26 cellular contexts compared by ENCODE assay signal in genomic region chr2:225996477-225996858, GRCh38.
"Had no signal": no experiment of that assay in that cellular context is flagged by ENCODE, and none has a peak within 500 bp of the region (broad histone marks: within the 10 kb centered on the region; RNA-seq: fewer than 3 reads in every experiment).

No MANE protein-coding gene starts in this region.

- H3K27ac ChIP-seq: left lung, neutrophil, ovary, prostate gland, tibial artery, WERI-Rb-1 had no signal

- DNase-seq: activated CD4-positive, alpha-beta T cell treated with anti-CD3 and anti-CD28 coated beads, Interleukin-2, amount 10 ng/mL, durations not matched to agents 7 days and 5 days; activated CD4-positive, CD25-positive, alpha-beta regulatory T cell treated with anti-CD3 and anti-CD28 coated beads, Interleukin-2, amount 50 U/mL, for 72 hours; activated CD8-positive, alpha-beta memory T cell treated with anti-CD3 and anti-CD28 coated beads, Interleukin-2, amount 10 ng/mL, durations not matched to agents 7 days and 5 days; activated CD8-positive, alpha-beta T cell treated with anti-CD3 and anti-CD28 coated beads for 36 hours; activated effector memory CD4-positive, alpha-beta T cell treated with anti-CD3 and anti-CD28 coated beads, Interleukin-2, amount 50 U/mL, for 16 hours; activated naive CD4-positive, alpha-beta T cell treated with anti-CD3 and anti-CD28 coated beads, Interleukin-2, amount 10 ng/mL, durations not matched to agents 7 days and 5 days; activated T-cell treated with anti-CD3 and anti-CD28 coated beads for 4 hours; effector CD4-positive, alpha-beta T cell; left lung; ovary; stimulated activated CD4-positive, alpha-beta T cell treated with anti-CD3 and anti-CD28 coated beads, Interleukin-12 subunit alpha, Interleukin-12 subunit beta, amount 100 ng/mL, for 4 hours; stimulated activated CD4-positive, alpha-beta T cell treated with anti-CD3 and anti-CD28 coated beads, Interleukin-4, amount 100 ng/mL, for 4 hours; substantia nigra; T-cell; tibial artery; WERI-Rb-1 had no signal

- H3K4me1 ChIP-seq: heart left ventricle, prostate gland, tibial artery had no signal

- H3K4me1 Mint-ChIP-seq: activated CD4-positive, alpha-beta T cell treated with anti-CD3 and anti-CD28 coated beads, Interleukin-2, amount 10 ng/mL, durations not matched to agents 7 days and 5 days; activated CD8-positive, alpha-beta memory T cell treated with anti-CD3 and anti-CD28 coated beads, Interleukin-2, amount 10 ng/mL, durations not matched to agents 7 days and 5 days; activated naive CD4-positive, alpha-beta T cell treated with anti-CD3 and anti-CD28 coated beads, Interleukin-2, amount 10 ng/mL, durations not matched to agents 7 days and 5 days; brain; T-cell had no signal

- H3K36me3 ChIP-seq: heart left ventricle, left lung, neutrophil, ovary, prostate gland, tibial artery, WERI-Rb-1 had no signal

- H3K4me3 Mint-ChIP-seq: activated CD4-positive, alpha-beta T cell treated with anti-CD3 and anti-CD28 coated beads, Interleukin-2, amount 10 ng/mL, durations not matched to agents 7 days and 5 days; activated CD8-positive, alpha-beta memory T cell treated with anti-CD3 and anti-CD28 coated beads, Interleukin-2, amount 10 ng/mL, durations not matched to agents 7 days and 5 days; activated CD8-positive, alpha-beta T cell treated with anti-CD3 and anti-CD28 coated beads for 36 hours; activated naive CD4-positive, alpha-beta T cell treated with anti-CD3 and anti-CD28 coated beads, Interleukin-2, amount 10 ng/mL, durations not matched to agents 7 days and 5 days; brain; dendritic cell treated with granulocyte-macrophage colony-stimulating factor and Interleukin-4, amounts not matched to agents 40 ng/mL and 50 ng/mL, for 4 days; mesothelial cell of epicardium; nephron; stimulated activated naive CD8-positive, alpha-beta T cell treated with anti-CD3 and anti-CD28 coated beads, Interleukin-15, Interleukin-2, amounts not matched to agents 100 ng/mL and 50 ng/mL, for 24 hours; T-cell; T-helper 2 cell treated with Interferon-gamma antibody and Interleukin-4, amounts not matched to agents 5 μg/mL and 100 μg/mL, for 36 hours had no signal

- H3K4me3 ChIP-seq: heart left ventricle, left lung, ovary, prostate gland, tibial artery had no signal

- H3K9me3 ChIP-seq: heart left ventricle, left lung, neutrophil, ovary, prostate gland, tibial artery had no signal

- H3K27ac Mint-ChIP-seq: activated CD4-positive, alpha-beta T cell treated with anti-CD3 and anti-CD28 coated beads, Interleukin-2, amount 10 ng/mL, durations not matched to agents 7 days and 5 days; activated CD8-positive, alpha-beta memory T cell treated with anti-CD3 and anti-CD28 coated beads, Interleukin-2, amount 10 ng/mL, durations not matched to agents 7 days and 5 days; activated CD8-positive, alpha-beta T cell treated with anti-CD3 and anti-CD28 coated beads for 36 hours; activated naive CD4-positive, alpha-beta T cell treated with anti-CD3 and anti-CD28 coated beads, Interleukin-2, amount 10 ng/mL, durations not matched to agents 7 days and 5 days; dendritic cell treated with granulocyte-macrophage colony-stimulating factor and Interleukin-4, amounts not matched to agents 40 ng/mL and 50 ng/mL, for 4 days; mesothelial cell of epicardium; stimulated activated naive CD8-positive, alpha-beta T cell treated with anti-CD3 and anti-CD28 coated beads, Interleukin-15, Interleukin-2, amounts not matched to agents 100 ng/mL and 50 ng/mL, for 24 hours; T-cell; T-helper 2 cell treated with Interferon-gamma antibody and Interleukin-4, amounts not matched to agents 5 μg/mL and 100 μg/mL, for 36 hours had no signal

- H3K36me3 Mint-ChIP-seq: activated CD8-positive, alpha-beta memory T cell treated with anti-CD3 and anti-CD28 coated beads, Interleukin-2, amount 10 ng/mL, durations not matched to agents 7 days and 5 days; activated naive CD4-positive, alpha-beta T cell treated with anti-CD3 and anti-CD28 coated beads, Interleukin-2, amount 10 ng/mL, durations not matched to agents 7 days and 5 days; brain; mesothelial cell of epicardium; T-cell had no signal

- H3K9me3 Mint-ChIP-seq: activated CD4-positive, alpha-beta T cell treated with anti-CD3 and anti-CD28 coated beads, Interleukin-2, amount 10 ng/mL, durations not matched to agents 7 days and 5 days; activated CD8-positive, alpha-beta T cell treated with anti-CD3 and anti-CD28 coated beads for 36 hours; activated naive CD4-positive, alpha-beta T cell treated with anti-CD3 and anti-CD28 coated beads, Interleukin-2, amount 10 ng/mL, durations not matched to agents 7 days and 5 days; brain; dendritic cell treated with granulocyte-macrophage colony-stimulating factor and Interleukin-4, amounts not matched to agents 40 ng/mL and 50 ng/mL, for 4 days; mesothelial cell of epicardium; nephron; T-cell; T-helper 2 cell treated with Interferon-gamma antibody and Interleukin-4, amounts not matched to agents 5 μg/mL and 100 μg/mL, for 36 hours had no signal

- FAIRE-seq: urothelium cell line had no signal

- H3K27me3 ChIP-seq: heart left ventricle, left lung, neutrophil, ovary, tibial artery had no signal

- ATAC-seq: activated CD8-positive, alpha-beta memory T cell treated with anti-CD3 and anti-CD28 coated beads, Interleukin-2, amount 10 ng/mL, durations not matched to agents 7 days and 5 days; activated CD8-positive, alpha-beta T cell treated with anti-CD3 and anti-CD28 coated beads for 36 hours; T-cell had no signal

- H3K27me3 Mint-ChIP-seq: activated CD4-positive, alpha-beta T cell treated with anti-CD3 and anti-CD28 coated beads, Interleukin-2, amount 10 ng/mL, durations not matched to agents 7 days and 5 days; activated CD8-positive, alpha-beta memory T cell treated with anti-CD3 and anti-CD28 coated beads, Interleukin-2, amount 10 ng/mL, durations not matched to agents 7 days and 5 days; activated naive CD4-positive, alpha-beta T cell treated with anti-CD3 and anti-CD28 coated beads, Interleukin-2, amount 10 ng/mL, durations not matched to agents 7 days and 5 days; dendritic cell treated with granulocyte-macrophage colony-stimulating factor and Interleukin-4, amounts not matched to agents 40 ng/mL and 50 ng/mL, for 4 days; T-cell had no signal
